1 cellular context compared by ENCODE assay signal in the genomic region with DNA sequence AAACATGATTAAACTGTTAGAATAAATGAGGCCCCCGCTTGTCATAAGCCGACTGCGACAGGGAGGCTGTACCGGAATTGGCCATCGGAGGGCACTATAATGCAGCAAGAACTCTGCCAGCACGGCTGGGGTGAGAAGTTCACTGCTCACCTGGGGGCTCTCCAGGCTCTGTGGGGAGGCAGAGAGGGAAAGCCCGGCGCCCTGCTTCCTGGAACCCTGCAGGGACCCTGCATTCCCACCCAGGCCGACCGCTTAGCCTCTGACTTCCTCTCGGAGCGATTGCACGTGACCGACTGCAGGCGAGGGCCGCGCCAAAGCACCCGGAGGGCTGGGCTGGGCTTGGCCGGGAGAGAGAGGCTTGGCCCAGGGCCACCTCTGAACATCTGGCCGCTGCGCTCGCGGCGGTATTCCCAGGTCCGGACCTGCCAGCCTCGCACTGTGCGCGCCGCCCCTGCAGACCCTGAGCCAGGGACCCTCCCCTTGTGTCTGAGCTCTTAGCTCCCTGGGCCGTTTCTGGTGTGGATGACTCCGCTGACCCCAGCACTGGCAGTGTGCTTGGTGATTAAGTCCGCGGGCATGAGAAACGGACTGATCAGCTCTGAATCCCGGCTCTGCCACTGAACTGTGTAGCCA.
TF ChIP-seq lines count a peak whose summit lies in the region.

No MANE protein-coding gene starts in this region.

TF ChIP-seq in SK-N-SH treated with all-trans-retinoic acid at 6 μM for 48 hours, 23 proteins besides CTCF, POLR2A, EP300 and RAD21 (continued from another document):
- TF ChIP-seq, protein P1, sequence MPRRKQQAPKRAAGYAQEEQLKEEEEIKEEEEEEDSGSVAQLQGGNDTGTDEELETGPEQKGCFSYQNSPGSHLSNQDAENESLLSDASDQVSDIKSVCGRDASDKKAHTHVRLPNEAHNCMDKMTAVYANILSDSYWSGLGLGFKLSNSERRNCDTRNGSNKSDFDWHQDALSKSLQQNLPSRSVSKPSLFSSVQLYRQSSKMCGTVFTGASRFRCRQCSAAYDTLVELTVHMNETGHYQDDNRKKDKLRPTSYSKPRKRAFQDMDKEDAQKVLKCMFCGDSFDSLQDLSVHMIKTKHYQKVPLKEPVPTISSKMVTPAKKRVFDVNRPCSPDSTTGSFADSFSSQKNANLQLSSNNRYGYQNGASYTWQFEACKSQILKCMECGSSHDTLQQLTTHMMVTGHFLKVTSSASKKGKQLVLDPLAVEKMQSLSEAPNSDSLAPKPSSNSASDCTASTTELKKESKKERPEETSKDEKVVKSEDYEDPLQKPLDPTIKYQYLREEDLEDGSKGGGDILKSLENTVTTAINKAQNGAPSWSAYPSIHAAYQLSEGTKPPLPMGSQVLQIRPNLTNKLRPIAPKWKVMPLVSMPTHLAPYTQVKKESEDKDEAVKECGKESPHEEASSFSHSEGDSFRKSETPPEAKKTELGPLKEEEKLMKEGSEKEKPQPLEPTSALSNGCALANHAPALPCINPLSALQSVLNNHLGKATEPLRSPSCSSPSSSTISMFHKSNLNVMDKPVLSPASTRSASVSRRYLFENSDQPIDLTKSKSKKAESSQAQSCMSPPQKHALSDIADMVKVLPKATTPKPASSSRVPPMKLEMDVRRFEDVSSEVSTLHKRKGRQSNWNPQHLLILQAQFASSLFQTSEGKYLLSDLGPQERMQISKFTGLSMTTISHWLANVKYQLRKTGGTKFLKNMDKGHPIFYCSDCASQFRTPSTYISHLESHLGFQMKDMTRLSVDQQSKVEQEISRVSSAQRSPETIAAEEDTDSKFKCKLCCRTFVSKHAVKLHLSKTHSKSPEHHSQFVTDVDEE (CRISPR knock-in tag; IDR thresholded peaks at IDR 0.05) = 0 out of 2 replicates have a peak, but pooled peaks have one; percentile 31
- TF ChIP-seq GLIS3 (CRISPR knock-in tag; IDR thresholded peaks at IDR 0.05) (no peak), ARNTL (CRISPR knock-in tag; IDR thresholded peaks at IDR 0.05; ENCODE audit: borderline replicate concordance, low read depth) (no peak), ZNF565 (CRISPR knock-in tag; conservative IDR thresholded peaks at IDR 0.05; ENCODE audit: low read depth) (no peak), ZNF70 (CRISPR knock-in tag; IDR thresholded peaks at IDR 0.05) (no peak), SNAI2 (CRISPR knock-in tag; IDR thresholded peaks at IDR 0.05) (no peak), RARB (CRISPR knock-in tag; IDR thresholded peaks at IDR 0.05) (no peak), ZNF8 (CRISPR knock-in tag; IDR thresholded peaks at IDR 0.05) (no peak), TCF4 (CRISPR knock-in tag; IDR thresholded peaks at IDR 0.05; ENCODE audit: borderline replicate concordance) (peak; percentile 58; the same call in 1 of the 2 replicates), BACH2 (CRISPR knock-in tag; IDR thresholded peaks at IDR 0.05; ENCODE audit: borderline replicate concordance) (no peak), ESRRG (CRISPR knock-in tag; IDR thresholded peaks at IDR 0.05) (no peak), CSDC2 (CRISPR knock-in tag; IDR thresholded peaks at IDR 0.05) (no peak)
TF ChIP-seq in SK-N-SH treated with all-trans-retinoic acid at 6 μM for 48 hours: peak in this region for 3.
